Comparison of ENCODE assay signal across 1 cellular context in genomic region chr1:38052750-38053415, GRCh38.
TF ChIP-seq lines count a peak whose summit lies in the region.

No MANE protein-coding gene starts in this region.

TF ChIP-seq in HEK293, 187 proteins besides CTCF, POLR2A, EP300 and RAD21 (continued from another document):
- no peak for TF ChIP-seq BCL6B (tag by site-specific recombination; IDR thresholded peaks at IDR 0.05)
- no peak for TF ChIP-seq SCRT2 (tag by site-specific recombination; IDR thresholded peaks at IDR 0.05)
- no peak for TF ChIP-seq ZFP37 (tag by site-specific recombination; IDR thresholded peaks at IDR 0.05)
- no peak for TF ChIP-seq ZNF114 (tag by site-specific recombination; IDR thresholded peaks at IDR 0.05)
- no peak for TF ChIP-seq ZNF560 (tag by site-specific recombination; IDR thresholded peaks at IDR 0.05; ENCODE audit: borderline replicate concordance)
- TF ChIP-seq ZNF639 (tag by site-specific recombination; IDR thresholded peaks at IDR 0.05), result no peak
- TF ChIP-seq KLF1 (tag by site-specific recombination; IDR thresholded peaks at IDR 0.05), result peak; percentile 17; the same call in 1 of the 2 replicates
- TF ChIP-seq ZIC2 (tag by site-specific recombination; IDR thresholded peaks at IDR 0.05), result peak; percentile 37
- TF ChIP-seq ZNF433 (tag by site-specific recombination; IDR thresholded peaks at IDR 0.05; ENCODE audit: low read depth), result no peak
- TF ChIP-seq, protein P1, sequence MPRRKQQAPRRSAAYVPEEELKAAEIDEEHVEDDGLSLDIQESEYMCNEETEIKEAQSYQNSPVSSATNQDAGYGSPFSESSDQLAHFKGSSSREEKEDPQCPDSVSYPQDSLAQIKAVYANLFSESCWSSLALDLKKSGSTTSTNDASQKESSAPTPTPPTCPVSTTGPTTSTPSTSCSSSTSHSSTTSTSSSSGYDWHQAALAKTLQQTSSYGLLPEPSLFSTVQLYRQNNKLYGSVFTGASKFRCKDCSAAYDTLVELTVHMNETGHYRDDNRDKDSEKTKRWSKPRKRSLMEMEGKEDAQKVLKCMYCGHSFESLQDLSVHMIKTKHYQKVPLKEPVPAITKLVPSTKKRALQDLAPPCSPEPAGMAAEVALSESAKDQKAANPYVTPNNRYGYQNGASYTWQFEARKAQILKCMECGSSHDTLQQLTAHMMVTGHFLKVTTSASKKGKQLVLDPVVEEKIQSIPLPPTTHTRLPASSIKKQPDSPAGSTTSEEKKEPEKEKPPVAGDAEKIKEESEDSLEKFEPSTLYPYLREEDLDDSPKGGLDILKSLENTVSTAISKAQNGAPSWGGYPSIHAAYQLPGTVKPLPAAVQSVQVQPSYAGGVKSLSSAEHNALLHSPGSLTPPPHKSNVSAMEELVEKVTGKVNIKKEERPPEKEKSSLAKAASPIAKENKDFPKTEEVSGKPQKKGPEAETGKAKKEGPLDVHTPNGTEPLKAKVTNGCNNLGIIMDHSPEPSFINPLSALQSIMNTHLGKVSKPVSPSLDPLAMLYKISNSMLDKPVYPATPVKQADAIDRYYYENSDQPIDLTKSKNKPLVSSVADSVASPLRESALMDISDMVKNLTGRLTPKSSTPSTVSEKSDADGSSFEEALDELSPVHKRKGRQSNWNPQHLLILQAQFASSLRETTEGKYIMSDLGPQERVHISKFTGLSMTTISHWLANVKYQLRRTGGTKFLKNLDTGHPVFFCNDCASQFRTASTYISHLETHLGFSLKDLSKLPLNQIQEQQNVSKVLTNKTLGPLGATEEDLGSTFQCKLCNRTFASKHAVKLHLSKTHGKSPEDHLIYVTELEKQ (tag by site-specific recombination; IDR thresholded peaks at IDR 0.05; ENCODE audit: borderline replicate concordance), result no peak
- TF ChIP-seq ZNF221 (tag by site-specific recombination; IDR thresholded peaks at IDR 0.05; ENCODE audit: borderline replicate concordance), result no peak
- TF ChIP-seq MZF1 (tag by site-specific recombination; IDR thresholded peaks at IDR 0.05; ENCODE audit: borderline replicate concordance), result no peak
- TF ChIP-seq ZNF157 (tag by site-specific recombination; IDR thresholded peaks at IDR 0.05), result no peak
- TF ChIP-seq ZNF664 (tag by site-specific recombination; IDR thresholded peaks at IDR 0.05), result no peak
- TF ChIP-seq ZNF155 (tag by site-specific recombination; IDR thresholded peaks at IDR 0.05), result no peak
- peak; percentile 88 for TF ChIP-seq ZFHX2 (tag by site-specific recombination; conservative IDR thresholded peaks at IDR 0.05)
- no peak for TF ChIP-seq ZNF223 (tag by site-specific recombination; IDR thresholded peaks at IDR 0.05)
- no peak for TF ChIP-seq ZBTB17 (tag by site-specific recombination; IDR thresholded peaks at IDR 0.05)
- TF ChIP-seq ZSCAN30 (tag by site-specific recombination; IDR thresholded peaks at IDR 0.05), result no peak
- no peak for TF ChIP-seq SETDB1 (IDR thresholded peaks at IDR 0.05; ENCODE audit: insufficient read length, low read length)
- TF ChIP-seq, protein P2, sequence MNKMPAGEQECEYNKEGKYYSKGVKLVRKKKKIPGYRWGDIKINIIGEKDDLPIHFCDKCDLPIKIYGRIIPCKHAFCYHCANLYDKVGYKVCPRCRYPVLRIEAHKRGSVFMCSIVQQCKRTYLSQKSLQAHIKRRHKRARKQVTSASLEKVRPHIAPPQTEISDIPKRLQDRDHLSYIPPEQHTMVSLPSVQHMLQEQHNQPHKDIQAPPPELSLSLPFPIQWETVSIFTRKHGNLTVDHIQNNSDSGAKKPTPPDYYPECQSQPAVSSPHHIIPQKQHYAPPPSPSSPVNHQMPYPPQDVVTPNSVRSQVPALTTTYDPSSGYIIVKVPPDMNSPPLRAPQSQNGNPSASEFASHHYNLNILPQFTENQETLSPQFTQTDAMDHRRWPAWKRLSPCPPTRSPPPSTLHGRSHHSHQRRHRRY (tag by site-specific recombination; IDR thresholded peaks at IDR 0.05), result no peak
- TF ChIP-seq ZNF501 (tag by site-specific recombination; IDR thresholded peaks at IDR 0.05), result no peak
- TF ChIP-seq ZNF626 (tag by site-specific recombination; IDR thresholded peaks at IDR 0.05), result no peak
- no peak for TF ChIP-seq ZNF530 (tag by site-specific recombination; IDR thresholded peaks at IDR 0.05; ENCODE audit: low read depth)
- peak; percentile 88 for TF ChIP-seq EGR2 (tag by site-specific recombination; IDR thresholded peaks at IDR 0.05; ENCODE audit: low read depth)
- no peak for TF ChIP-seq ZNF785 (tag by site-specific recombination; IDR thresholded peaks at IDR 0.05)
- TF ChIP-seq, protein P3, sequence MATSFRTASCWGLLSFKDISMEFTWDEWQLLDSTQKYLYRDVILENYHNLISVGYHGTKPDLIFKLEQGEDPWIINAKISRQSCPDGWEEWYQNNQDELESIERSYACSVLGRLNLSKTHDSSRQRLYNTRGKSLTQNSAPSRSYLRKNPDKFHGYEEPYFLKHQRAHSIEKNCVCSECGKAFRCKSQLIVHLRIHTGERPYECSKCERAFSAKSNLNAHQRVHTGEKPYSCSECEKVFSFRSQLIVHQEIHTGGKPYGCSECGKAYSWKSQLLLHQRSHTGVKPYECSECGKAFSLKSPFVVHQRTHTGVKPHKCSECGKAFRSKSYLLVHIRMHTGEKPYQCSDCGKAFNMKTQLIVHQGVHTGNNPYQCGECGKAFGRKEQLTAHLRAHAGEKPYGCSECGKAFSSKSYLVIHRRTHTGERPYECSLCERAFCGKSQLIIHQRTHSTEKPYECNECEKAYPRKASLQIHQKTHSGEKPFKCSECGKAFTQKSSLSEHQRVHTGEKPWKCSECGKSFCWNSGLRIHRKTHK (tag by site-specific recombination; IDR thresholded peaks at IDR 0.05), result no peak
- TF ChIP-seq ZNF561 (tag by site-specific recombination; IDR thresholded peaks at IDR 0.05; ENCODE audit: borderline replicate concordance), result no peak
- TF ChIP-seq OSR2 (tag by site-specific recombination; IDR thresholded peaks at IDR 0.05), result no peak
- no peak for TF ChIP-seq ZNF600 (tag by site-specific recombination; IDR thresholded peaks at IDR 0.05)
- TF ChIP-seq ZNF747 (tag by site-specific recombination; IDR thresholded peaks at IDR 0.05), result no peak
- TF ChIP-seq HOXC10 (CRISPR knock-in tag; IDR thresholded peaks at IDR 0.05), result no peak
- peak; percentile 10; the same call in 1 of the 2 replicates for TF ChIP-seq ZNF10 (tag by site-specific recombination; IDR thresholded peaks at IDR 0.05)
- no peak for TF ChIP-seq HOXA7 (CRISPR knock-in tag; IDR thresholded peaks at IDR 0.05; ENCODE audit: borderline replicate concordance)
- no peak for TF ChIP-seq KLF16 (tag by site-specific recombination; IDR thresholded peaks at IDR 0.05)
- TF ChIP-seq GLIS1 (tag by site-specific recombination; IDR thresholded peaks at IDR 0.05), result peak; percentile 63
